ENCODE assay signal across 12 cellular contexts in the genomic region with DNA sequence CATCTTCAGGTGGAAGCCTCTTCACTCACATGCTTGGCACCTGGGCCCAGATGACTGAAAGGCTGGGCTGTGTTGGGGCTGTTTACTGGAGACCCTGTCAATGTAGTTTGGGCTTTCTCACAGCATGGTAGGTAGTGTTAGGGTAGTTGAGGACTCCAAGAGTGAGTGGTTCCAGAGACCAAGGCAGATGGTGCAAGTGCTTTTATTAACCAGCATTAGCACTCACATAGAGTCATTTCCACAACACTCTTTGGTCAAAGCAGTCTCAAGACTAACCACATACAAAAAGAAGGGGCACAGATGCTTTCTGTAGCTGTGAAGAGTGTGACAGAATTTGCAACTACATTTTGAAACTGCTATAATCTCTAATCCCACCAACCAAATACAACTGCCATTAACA.
DNase-seq lines count a peak whose midpoint lies in the region; ATAC-seq and TF ChIP-seq lines count a peak whose summit lies in the region.
"Had no signal": no experiment of that assay in that cellular context is flagged by ENCODE, and none has a peak within 500 bp of the region (broad histone marks: within the 10 kb centered on the region; RNA-seq: fewer than 3 reads in every experiment).

No MANE protein-coding gene starts in this region.

- H3K27me3 ChIP-seq in transverse colon: no peaks in the 10 kb centered on the region

- no peaks in the 10 kb centered on the region for H3K4me1 Mint-ChIP-seq in activated T-helper 17 cell treated with anti-CD3 and anti-CD28 coated beads, Interleukin-2, amount 50 U/mL, for 72 hours

- no peak overlapping the region for H3K4me3 ChIP-seq in transverse colon
- H3K4me3 ChIP-seq: thoracic aorta had no signal

- peaks cover 3 to 4% of the 10 kb centered on the region in 2 donors for H3K9me3 ChIP-seq in transverse colon
- H3K9me3 ChIP-seq: thoracic aorta had no signal

- no peak overlapping the region for H3K4me3 Mint-ChIP-seq in activated T-helper 17 cell treated with anti-CD3 and anti-CD28 coated beads, Interleukin-2, amount 50 U/mL, for 72 hours

- H3K4me1 ChIP-seq in transverse colon: no peaks in the 10 kb centered on the region

- intact Hi-C loops in left cardiac atrium (cut with DNase I) (no loop called here), transverse colon (cut with DNase I; ENCODE audit: low total_unique reads) (no loop called here)

- no peak overlapping the region for H3K27ac Mint-ChIP-seq in activated T-helper 17 cell treated with anti-CD3 and anti-CD28 coated beads, Interleukin-2, amount 50 U/mL, for 72 hours
- H3K27ac Mint-ChIP-seq: progenitor cell of endocrine pancreas had no signal

- in situ Hi-C loops in transverse colon (cut with MboI; ENCODE audit: low pct_ligation_motif_present in 1 of 4, low pct_unique_long_range_greater_than_20kb in 1 of 4, low sequenced_read_pairs in 3 of 4): no loop called here

- H3K9me3 Mint-ChIP-seq in activated T-helper 17 cell treated with anti-CD3 and anti-CD28 coated beads, Interleukin-2, amount 50 U/mL, for 72 hours: peaks cover 9% of the 10 kb centered on the region

- TF ChIP-seq EP300 in transverse colon (IDR thresholded peaks at IDR 0.05; ENCODE audit: low read depth): no peak

- H3K36me3 ChIP-seq in transverse colon: no peaks in the 10 kb centered on the region
- H3K36me3 ChIP-seq: thoracic aorta had no signal

- no peaks in the 10 kb centered on the region for H3K27me3 Mint-ChIP-seq in activated T-helper 17 cell treated with anti-CD3 and anti-CD28 coated beads, Interleukin-2, amount 50 U/mL, for 72 hours

- no peak overlapping the region for H3K27ac ChIP-seq in transverse colon
- H3K27ac ChIP-seq: thoracic aorta had no signal

- DNase-seq in CD1c-positive myeloid dendritic cell (ENCODE audit: extremely low spot score) (no peak), SIG-M5 treated with dmso at 0.1 percent for 504 hours (lab: John Stamatoyannopoulos, UW; ENCODE audit: unreplicated experiment) (no peak), left cardiac atrium (no peak), transverse colon (no peak)
- DNase-seq: activated T-cell treated with anti-CD3 and anti-CD28 coated beads for 4 hours had no signal

- TF ChIP-seq POLR2A in transverse colon (IDR thresholded peaks at IDR 0.05): no peak

- TF ChIP-seq CTCF in transverse colon (IDR thresholded peaks at IDR 0.05): no peak

- ATAC-seq in GM18870 (IDR thresholded peaks at IDR 0.05; ENCODE audit: unreplicated experiment) (peak; percentile 98), GM21423 (IDR thresholded peaks at IDR 0.05; ENCODE audit: unreplicated experiment) (peak; percentile 93), HG03064 (IDR thresholded peaks at IDR 0.05; ENCODE audit: low read depth, unreplicated experiment) (peak; percentile 94), left cardiac atrium (no peak)
- ATAC-seq in activated T-helper 17 cell treated with anti-CD3 and anti-CD28 coated beads, Interleukin-2, amount 50 U/mL, for 72 hours (replicated peaks): peak; percentile 56
- ATAC-seq: Panc1 had no signal

- H3K36me3 Mint-ChIP-seq in activated T-helper 17 cell treated with anti-CD3 and anti-CD28 coated beads, Interleukin-2, amount 50 U/mL, for 72 hours (ENCODE audit: low read depth): no peaks in the 10 kb centered on the region

Comparison
In these comparisons a context has a peak if more than half of its experiments do, and no peak if none do; other contexts are left out.
1. ATAC-seq: peak in GM18870 (single experiment), GM21423 (single experiment), HG03064 (single experiment) and activated T-helper 17 cell treated with anti-CD3 and anti-CD28 coated beads, Interleukin-2, amount 50 U/mL, for 72 hours (single experiment); none in left cardiac atrium (0 of 2).